8 cellular contexts compared by ENCODE assay signal in genomic region chr22:37634505-37635002, GRCh38. TPM values are rescaled to one million over a fixed set of nuclear protein-coding genes. Genes with fewer than 3 reads are reported as not detected.
DNase-seq lines count a peak whose midpoint lies in the region; ATAC-seq and TF ChIP-seq lines count a peak whose summit lies in the region.

No MANE protein-coding gene starts in this region.

- H3K27ac ChIP-seq in GM23248 = peak overlapping the region; percentile 66
- H3K27ac ChIP-seq in smooth muscle cell (ENCODE audit: low read depth) = peak overlapping the region; percentile 83

- intact Hi-C loops in lower leg skin (cut with DNase I; ENCODE audit: low total_unique reads) = no loop called here

- no peaks in the 10 kb centered on the region for H3K36me3 Mint-ChIP-seq in T-helper 17 cell (ENCODE audit: low read depth)

- DNase-seq in GM23248 (no peak), T-helper 17 cell (no peak), fibroblast of the aortic adventitia (ENCODE audit: low read depth) (peak; percentile 11), smooth muscle cell (lab: John Stamatoyannopoulos, UW; ENCODE audit: unreplicated experiment) (no peak), kidney glomerular epithelial cell (lab: John Stamatoyannopoulos, UW) (no peak), lower leg skin (ENCODE audit: low spot score in 2 of 2) (no peak)
- no peak for DNase-seq in stimulated activated CD4-positive, alpha-beta T cell treated with anti-CD3 and anti-CD28 coated beads, Interleukin-4, amount 100 ng/mL, for 4 hours

- H3K9me2 ChIP-seq in GM23248 (ENCODE audit: insufficient read depth) = no peaks in the 10 kb centered on the region

- H2AFZ ChIP-seq in GM23248 (peak overlapping the region; percentile 52; the same call in 1 of the 2 replicates), smooth muscle cell (ENCODE audit: low read depth) (no peak overlapping the region)

- H4K20me1 ChIP-seq in GM23248 (ENCODE audit: insufficient read depth) (no peaks in the 10 kb centered on the region), smooth muscle cell (ENCODE audit: low read depth) (no peaks in the 10 kb centered on the region)

- H3K9ac ChIP-seq in GM23248 (peak overlapping the region; percentile 68), smooth muscle cell (ENCODE audit: low read depth) (peak overlapping the region; percentile 34)

- peaks cover 22% of the 10 kb centered on the region for H3K4me1 ChIP-seq in GM23248 (ENCODE audit: insufficient read depth)
- peaks cover 32% of the 10 kb centered on the region for H3K4me1 ChIP-seq in smooth muscle cell (ENCODE audit: low read depth)

- no peaks in the 10 kb centered on the region for H3K27me3 Mint-ChIP-seq in T-helper 17 cell

- peaks cover 55% of the 10 kb centered on the region for H3K4me1 Mint-ChIP-seq in T-helper 17 cell

- H3F3A ChIP-seq in GM23248 (ENCODE audit: insufficient read depth) (peaks cover 6% of the 10 kb centered on the region; the same call in 1 of the 2 replicates), smooth muscle cell (ENCODE audit: low read depth) (peaks cover 16% of the 10 kb centered on the region)

- no peak for TF ChIP-seq POLR2A in lower leg skin (IDR thresholded peaks at IDR 0.05)

- peak overlapping the region; percentile 87 for H3K4me3 Mint-ChIP-seq in T-helper 17 cell

- H3K4me2 ChIP-seq in GM23248 (ENCODE audit: unreplicated experiment) (peak overlapping the region; percentile 71), smooth muscle cell (peak overlapping the region; percentile 77)

- H3K79me2 ChIP-seq in GM23248 (ENCODE audit: insufficient read depth) (no peaks in the 10 kb centered on the region), smooth muscle cell (ENCODE audit: low read depth) (no peaks in the 10 kb centered on the region)

- ATAC-seq in T-helper 17 cell = no peak
- ATAC-seq in HG03565 (IDR thresholded peaks at IDR 0.05; ENCODE audit: unreplicated experiment) = no peak

- H3K4me3 ChIP-seq in GM23248 (peak overlapping the region; percentile 47; the same call in 1 of the 2 replicates), fibroblast of the aortic adventitia (ENCODE audit: low read depth, low read length) (peak overlapping the region; percentile 25), smooth muscle cell (no peak overlapping the region), lower leg skin (ENCODE audit: low read depth, poor library complexity, severe bottlenecking) (no peak overlapping the region)

- peak overlapping the region; percentile 95 for H3K27ac Mint-ChIP-seq in T-helper 17 cell

- no peaks in the 10 kb centered on the region for H3K27me3 ChIP-seq in GM23248 (replicated peaks; ENCODE audit: insufficient read depth)
- no peaks in the 10 kb centered on the region for H3K27me3 ChIP-seq in smooth muscle cell (ENCODE audit: low read depth)

- H3K9me3 ChIP-seq in GM23248 (ENCODE audit: low read depth) (no peaks in the 10 kb centered on the region), T-helper 17 cell (ENCODE audit: control insufficient read depth, low read length, poor library complexity, severe bottlenecking) (no peaks in the 10 kb centered on the region), smooth muscle cell (replicated peaks; ENCODE audit: low read depth) (no peaks in the 10 kb centered on the region)

- in situ Hi-C loops in GM23248 (cut with MboI) = no loop called here

- TF ChIP-seq CTCF in fibroblast of the aortic adventitia (IDR thresholded peaks at IDR 0.05; ENCODE audit: insufficient read depth, low read length) = peak; percentile 14
- TF ChIP-seq CTCF in smooth muscle cell (IDR thresholded peaks at IDR 0.05; ENCODE audit: borderline replicate concordance, insufficient read depth, poor library complexity, severe bottlenecking) = peak; percentile 3
- no peak for TF ChIP-seq CTCF in lower leg skin (IDR thresholded peaks at IDR 0.05)

- H3K36me3 ChIP-seq in GM23248 (ENCODE audit: low read depth) (no peaks in the 10 kb centered on the region), smooth muscle cell (ENCODE audit: low read depth) (no peaks in the 10 kb centered on the region)

- 29 to 34% methylated on average over 6 of the region's 6 CpGs for WGBS in GM23248 (ENCODE audit: low coverage in 1 of 2, low lambda C conversion rate in 2 of 2, missing lambda C conversion rate in 2 of 2), 2 experiments
- 20% methylated on average over 6 of the region's 6 CpGs for WGBS in smooth muscle cell (ENCODE audit: low lambda C conversion rate)
- 31 to 39% methylated on average over 6 of the region's 6 CpGs for WGBS in lower leg skin, 2 donors

RNA-seq across cellular contexts. Expression of gene SH3BP1, which starts 4.9 kb away (rescaled TPM):
- total RNA-seq in GM23248 (2014; rRNA removed; shearing (Covaris generic)) = 2.4 and 9.9 TPM in 2 replicates
- 0.81 and 0.89 TPM in 2 replicates for polyA plus RNA-seq in GM23248 (2016; fragmentation: Nextera tagmentation; extraction: Ambion mirVana)
- 10 to 100 TPM; 79.7 to 97.5 TPM for total RNA-seq in T-helper 17 cell
- total RNA-seq in fibroblast of the aortic adventitia (ENCODE audit: low replicate concordance) = 1.8 and 4.6 TPM in 2 replicates
- 20.4 and 26.6 TPM in 2 replicates for total RNA-seq in smooth muscle cell
- polyA plus RNA-seq in smooth muscle cell = 16.6 and 33.7 TPM in 2 replicates
- total RNA-seq in lower leg skin = 10 to 100 TPM; 29.1 to 83.3 (median 60.3) TPM

RNA-seq across cellular contexts. Expression of gene PDXP, which starts 24.0 kb away (rescaled TPM):
- 17.5 and 17.7 TPM in 2 replicates for total RNA-seq in GM23248 (2014; rRNA removed; shearing (Covaris generic))
- polyA plus RNA-seq in GM23248 (2016; fragmentation: Nextera tagmentation; extraction: Ambion mirVana) (1.9 and 2.1 TPM in 2 replicates), smooth muscle cell (20.0 and 20.7 TPM in 2 replicates)
- total RNA-seq in T-helper 17 cell (1 to 10 TPM; 2.6 to 3.0 TPM), fibroblast of the aortic adventitia (ENCODE audit: low replicate concordance) (3.4 and 7.4 TPM in 2 replicates), smooth muscle cell (9.7 and 16.5 TPM in 2 replicates), lower leg skin (1 to 10 TPM; 1.8 to 4.6 (median 3.2) TPM)

RNA-seq across cellular contexts. Expression of gene GGA1, which starts 25.9 kb away (rescaled TPM):
- 29.7 and 36.9 TPM in 2 replicates for total RNA-seq in GM23248 (2014; rRNA removed; shearing (Covaris generic))
- 29.7 and 29.9 TPM in 2 replicates for polyA plus RNA-seq in GM23248 (2016; fragmentation: Nextera tagmentation; extraction: Ambion mirVana)
- total RNA-seq in T-helper 17 cell = 10 to 100 TPM; 70.5 to 86.8 TPM
- 12.0 and 35.0 TPM in 2 replicates for total RNA-seq in fibroblast of the aortic adventitia (ENCODE audit: low replicate concordance)
- total RNA-seq in smooth muscle cell = 15.6 and 27.3 TPM in 2 replicates
- 44.0 and 59.6 TPM in 2 replicates for polyA plus RNA-seq in smooth muscle cell
- 10 to 100 TPM; 50.3 to 66.0 (median 53.6) TPM for total RNA-seq in lower leg skin

RNA-seq across cellular contexts. Expression of gene LGALS1, which starts 40.9 kb away (rescaled TPM):
- 5,290 and 7,830 TPM in 2 replicates for total RNA-seq in GM23248 (2014; rRNA removed; shearing (Covaris generic))
- polyA plus RNA-seq in GM23248 (2016; fragmentation: Nextera tagmentation; extraction: Ambion mirVana) = 6,727 and 6,984 TPM in 2 replicates
- total RNA-seq in T-helper 17 cell = 100 to 1,000 TPM; 152 to 154 TPM
- total RNA-seq in fibroblast of the aortic adventitia (ENCODE audit: low replicate concordance) = 3,846 and 5,734 TPM in 2 replicates
- 3,694 and 5,079 TPM in 2 replicates for total RNA-seq in smooth muscle cell
- 4,318 and 5,332 TPM in 2 replicates for polyA plus RNA-seq in smooth muscle cell
- 100 to 1,000 TPM; 110 to 347 (median 232) TPM for total RNA-seq in lower leg skin

RNA-seq across cellular contexts. Expression of gene NOL12, which starts 51.6 kb away (rescaled TPM):
- 4.9 and 19.1 TPM in 2 replicates for total RNA-seq in GM23248 (2014; rRNA removed; shearing (Covaris generic))
- 24.9 and 25.1 TPM in 2 replicates for polyA plus RNA-seq in GM23248 (2016; fragmentation: Nextera tagmentation; extraction: Ambion mirVana)
- 10 to 100 TPM; 26.2 to 34.8 TPM for total RNA-seq in T-helper 17 cell
- 12.7 and 14.0 TPM in 2 replicates for total RNA-seq in fibroblast of the aortic adventitia (ENCODE audit: low replicate concordance)
- total RNA-seq in smooth muscle cell = 23.4 and 31.0 TPM in 2 replicates
- 13.2 and 16.2 TPM in 2 replicates for polyA plus RNA-seq in smooth muscle cell
- total RNA-seq in lower leg skin = 10 to 100 TPM; 24.3 to 72.3 (median 36.1) TPM

Comparison
In these comparisons a context has a peak if more than half of its experiments do, and no peak if none do; other contexts are left out.
1. H3K4me3 ChIP-seq: peak in GM23248 (single experiment) and fibroblast of the aortic adventitia (single experiment); none in smooth muscle cell (single experiment) and lower leg skin (single experiment).
2. CTCF ChIP-seq: peak in fibroblast of the aortic adventitia (single experiment) and smooth muscle cell (single experiment); none in lower leg skin (0 of 3).